26 cellular contexts compared by ENCODE assay signal in the genomic region with DNA sequence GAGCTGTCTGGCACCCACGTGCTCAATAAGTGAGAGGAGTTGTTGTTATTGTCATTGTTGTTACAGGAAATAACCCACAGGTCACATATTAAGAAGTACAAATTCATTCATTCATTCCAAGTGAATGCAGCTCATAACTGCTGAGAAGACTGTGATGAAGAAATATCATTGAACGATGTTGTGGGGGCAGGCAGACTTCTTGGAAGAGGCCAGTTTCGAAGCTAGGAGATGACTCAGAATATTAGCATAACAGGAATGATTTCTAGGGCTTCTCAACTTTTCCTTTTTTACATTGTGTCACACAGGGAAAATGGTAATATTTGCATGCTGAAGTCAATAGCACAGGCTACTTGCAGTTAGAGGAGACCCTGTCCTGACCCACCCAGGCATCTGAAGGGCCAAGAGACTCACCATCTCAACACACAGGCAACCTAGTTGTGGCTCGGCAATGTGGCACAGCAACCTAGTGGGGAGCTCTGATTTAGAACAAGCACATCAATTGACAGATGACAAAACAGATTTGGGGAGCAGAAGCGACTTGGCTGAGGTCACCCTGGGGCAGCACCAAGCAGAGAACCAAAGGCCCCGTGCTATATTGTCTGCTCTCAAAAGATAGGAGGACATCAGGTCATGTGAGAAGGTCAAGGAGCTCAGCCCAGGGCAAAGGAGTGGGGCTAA.
"Had no signal": no experiment of that assay in that cellular context is flagged by ENCODE, and none has a peak within 500 bp of the region (broad histone marks: within the 10 kb centered on the region; RNA-seq: fewer than 3 reads in every experiment).

No MANE protein-coding gene starts in this region.

- H3K4me1 Mint-ChIP-seq: activated B cell treated with CpG ODN at 0.5 μM for 24 hours; activated naive CD4-positive, alpha-beta T cell treated with anti-CD3 and anti-CD28 coated beads, Interleukin-2, amount 10 ng/mL, durations not matched to agents 7 days and 5 days; activated naive CD8-positive, alpha-beta T cell treated with anti-CD3 and anti-CD28 coated beads, Interleukin-2, amount 10 ng/mL, durations not matched to agents 7 days and 5 days; stimulated activated effector memory CD8-positive, alpha-beta T cell treated with anti-CD3 and anti-CD28 coated beads, Interleukin-12 subunit alpha, Interleukin-12 subunit beta, amount 100 ng/mL, for 72 hours had no signal

- H3K27me3 Mint-ChIP-seq: activated B cell treated with CpG ODN at 0.5 μM for 24 hours; activated naive CD4-positive, alpha-beta T cell treated with anti-CD3 and anti-CD28 coated beads, Interleukin-2, amount 10 ng/mL, durations not matched to agents 7 days and 5 days; activated naive CD8-positive, alpha-beta T cell treated with anti-CD3 and anti-CD28 coated beads, Interleukin-2, amount 10 ng/mL, durations not matched to agents 7 days and 5 days; stimulated activated naive CD8-positive, alpha-beta T cell treated with anti-CD3 and anti-CD28 coated beads, Interleukin-15, Interleukin-2, amounts not matched to agents 100 ng/mL and 50 ng/mL, for 24 hours had no signal

- H3K36me3 Mint-ChIP-seq: activated naive CD4-positive, alpha-beta T cell treated with anti-CD3 and anti-CD28 coated beads, Interleukin-2, amount 10 ng/mL, durations not matched to agents 7 days and 5 days; activated naive CD8-positive, alpha-beta T cell treated with anti-CD3 and anti-CD28 coated beads, Interleukin-2, amount 10 ng/mL, durations not matched to agents 7 days and 5 days; stimulated activated effector memory CD8-positive, alpha-beta T cell treated with anti-CD3 and anti-CD28 coated beads, Interleukin-12 subunit alpha, Interleukin-12 subunit beta, amount 100 ng/mL, for 72 hours had no signal

- H3K4me3 ChIP-seq: dorsolateral prefrontal cortex, heart right ventricle, left ventricle myocardium inferior, lung, right lobe of liver, thoracic aorta, upper lobe of left lung had no signal

- H3K4me1 ChIP-seq: foreskin keratinocyte, right lobe of liver, upper lobe of left lung had no signal

- FAIRE-seq: colon had no signal

- H3K4me3 Mint-ChIP-seq: activated B cell treated with CpG ODN at 0.5 μM for 24 hours; activated naive CD4-positive, alpha-beta T cell treated with anti-CD3 and anti-CD28 coated beads, Interleukin-2, amount 10 ng/mL, durations not matched to agents 7 days and 5 days; activated naive CD8-positive, alpha-beta T cell treated with anti-CD3 and anti-CD28 coated beads, Interleukin-2, amount 10 ng/mL, durations not matched to agents 7 days and 5 days; activated T-cell treated with anti-CD3 and anti-CD28 coated beads, Interleukin-2, amount 50 U/mL, for 24 hours; effector memory CD8-positive, alpha-beta T cell; nephron progenitor cell; stimulated activated effector memory CD8-positive, alpha-beta T cell treated with anti-CD3 and anti-CD28 coated beads, Interleukin-12 subunit alpha, Interleukin-12 subunit beta, amount 100 ng/mL, for 72 hours; stimulated activated naive CD8-positive, alpha-beta T cell treated with anti-CD3 and anti-CD28 coated beads, Interleukin-15, Interleukin-2, amounts not matched to agents 100 ng/mL and 50 ng/mL, for 24 hours; T-helper 2 cell treated with Interferon-gamma antibody and Interleukin-4, amounts not matched to agents 5 μg/mL and 100 μg/mL, for 36 hours had no signal

- H3K27ac ChIP-seq: dorsolateral prefrontal cortex, foreskin keratinocyte, heart right ventricle, left ventricle myocardium inferior, right lobe of liver, thoracic aorta, upper lobe of left lung had no signal

- H3K27me3 ChIP-seq: right lobe of liver, upper lobe of left lung had no signal

- H3K27ac Mint-ChIP-seq: activated B cell treated with CpG ODN at 0.5 μM for 24 hours; activated naive CD4-positive, alpha-beta T cell treated with anti-CD3 and anti-CD28 coated beads, Interleukin-2, amount 10 ng/mL, durations not matched to agents 7 days and 5 days; activated naive CD8-positive, alpha-beta T cell treated with anti-CD3 and anti-CD28 coated beads, Interleukin-2, amount 10 ng/mL, durations not matched to agents 7 days and 5 days; activated T-cell treated with anti-CD3 and anti-CD28 coated beads, Interleukin-2, amount 50 U/mL, for 24 hours; effector memory CD8-positive, alpha-beta T cell; stimulated activated effector memory CD8-positive, alpha-beta T cell treated with anti-CD3 and anti-CD28 coated beads, Interleukin-12 subunit alpha, Interleukin-12 subunit beta, amount 100 ng/mL, for 72 hours; stimulated activated naive CD8-positive, alpha-beta T cell treated with anti-CD3 and anti-CD28 coated beads, Interleukin-15, Interleukin-2, amounts not matched to agents 100 ng/mL and 50 ng/mL, for 24 hours; T-helper 2 cell treated with Interferon-gamma antibody and Interleukin-4, amounts not matched to agents 5 μg/mL and 100 μg/mL, for 36 hours had no signal

- H3K36me3 ChIP-seq: heart right ventricle, left ventricle myocardium inferior, right lobe of liver, thoracic aorta, upper lobe of left lung had no signal

- ATAC-seq: effector memory CD8-positive, alpha-beta T cell; esophagus mucosa; foreskin keratinocyte; heart right ventricle; right lobe of liver; stimulated activated effector memory CD8-positive, alpha-beta T cell treated with anti-CD3 and anti-CD28 coated beads, Interleukin-12 subunit alpha, Interleukin-12 subunit beta, amount 100 ng/mL, for 72 hours had no signal

- H3K9me3 ChIP-seq: heart right ventricle, left ventricle myocardium inferior, right lobe of liver, thoracic aorta, upper lobe of left lung had no signal

- DNase-seq: activated B cell treated with CpG ODN at 0.5 μM for 24 hours; activated CD4-positive, alpha-beta T cell treated with anti-CD3 and anti-CD28 coated beads, Interleukin-2, amount 50 U/mL, for 4 hours; activated CD8-positive, alpha-beta memory T cell treated with anti-CD3 and anti-CD28 coated beads, Interleukin-2, amount 50 U/mL, for 48 hours; activated gamma-delta T cell; activated naive CD4-positive, alpha-beta T cell treated with anti-CD3 and anti-CD28 coated beads, Interleukin-2, amount 10 ng/mL, durations not matched to agents 7 days and 5 days; activated naive CD8-positive, alpha-beta T cell treated with anti-CD3 and anti-CD28 coated beads, Interleukin-2, amount 10 ng/mL, durations not matched to agents 7 days and 5 days; activated T-cell treated with anti-CD3 and anti-CD28 coated beads, Interleukin-2, amount 50 U/mL, for 24 hours; amniotic stem cell; dorsolateral prefrontal cortex; effector memory CD8-positive, alpha-beta T cell; foreskin keratinocyte; heart right ventricle; left ventricle myocardium inferior; nephron progenitor cell; stimulated activated CD4-positive, alpha-beta T cell treated with anti-CD3 and anti-CD28 coated beads, Interleukin-12 subunit alpha, Interleukin-12 subunit beta, amount 100 ng/mL, for 4 hours; stimulated activated CD4-positive, alpha-beta T cell treated with anti-CD3 and anti-CD28 coated beads, Interleukin-4, amount 100 ng/mL, for 1 hour; T-helper 1 cell had no signal

- H3K9me3 Mint-ChIP-seq: activated B cell treated with CpG ODN at 0.5 μM for 24 hours; activated naive CD8-positive, alpha-beta T cell treated with anti-CD3 and anti-CD28 coated beads, Interleukin-2, amount 10 ng/mL, durations not matched to agents 7 days and 5 days; activated T-cell treated with anti-CD3 and anti-CD28 coated beads, Interleukin-2, amount 50 U/mL, for 24 hours; nephron progenitor cell; stimulated activated effector memory CD8-positive, alpha-beta T cell treated with anti-CD3 and anti-CD28 coated beads, Interleukin-12 subunit alpha, Interleukin-12 subunit beta, amount 100 ng/mL, for 72 hours; stimulated activated naive CD8-positive, alpha-beta T cell treated with anti-CD3 and anti-CD28 coated beads, Interleukin-15, Interleukin-2, amounts not matched to agents 100 ng/mL and 50 ng/mL, for 24 hours; T-helper 2 cell treated with Interferon-gamma antibody and Interleukin-4, amounts not matched to agents 5 μg/mL and 100 μg/mL, for 36 hours had no signal
